In genomic region chr7:55020481-55020871, GRCh38 we compare ENCODE assay signal across 9 cellular contexts. TPM values are rescaled to one million over a fixed set of nuclear protein-coding genes. Genes with fewer than 3 reads are reported as not detected.
DNase-seq lines count a peak whose midpoint lies in the region; ATAC-seq and TF ChIP-seq lines count a peak whose summit lies in the region.
"Had no signal": no experiment of that assay in that cellular context is flagged by ENCODE, and none has a peak within 500 bp of the region (broad histone marks: within the 10 kb centered on the region; RNA-seq: fewer than 3 reads in every experiment).

No MANE protein-coding gene starts in this region.

- H3K9me3 Mint-ChIP-seq in CD8-positive, alpha-beta T cell = no peaks in the 10 kb centered on the region

- H3K27me3 Mint-ChIP-seq in CD8-positive, alpha-beta T cell (ENCODE audit: low read depth) = peaks cover 47% of the 10 kb centered on the region

- CTCF ChIA-PET in CD8-positive, alpha-beta T cell (lab: Charles Lee) = no interaction called here
- CTCF ChIA-PET in RWPE1 (lab: Yijun Ruan, JAX) = interaction anchor here (0.6 to 1.3 kb wide), 5 partner anchors 148 to 395 kb away, joined by 4 to 5 read pairs (median 4); no protein-coding TSS in a partner anchor

- H3K27ac ChIP-seq in CD8-positive, alpha-beta T cell (ENCODE audit: low read depth, low read length) = no peak overlapping the region
- peak overlapping the region; percentile 99 for H3K27ac ChIP-seq in RWPE1
- H3K27ac ChIP-seq in ovary = peak overlapping the region; percentile 84 to 88
- H3K27ac ChIP-seq: cardiac muscle cell had no signal

- H3K36me3 ChIP-seq in CD8-positive, alpha-beta T cell (ENCODE audit: insufficient read depth, low read length) = no peaks in the 10 kb centered on the region
- no peaks in the 10 kb centered on the region for H3K36me3 ChIP-seq in ovary
- H3K36me3 ChIP-seq: cardiac muscle cell had no signal

- H3K4me3 ChIP-seq in CD8-positive, alpha-beta T cell (ENCODE audit: low read depth, low read length) = no peak overlapping the region
- peak overlapping the region; percentile 75 to 79 for H3K4me3 ChIP-seq in foreskin fibroblast (ENCODE audit: low read depth in 1 of 2, low read length in 2 of 2)
- H3K4me3 ChIP-seq in ovary = peak overlapping the region; percentile 78

- DNase-seq in CD8-positive, alpha-beta T cell = no peak
- DNase-seq in RWPE1 (ENCODE audit: low spot score) = peak; percentile 88
- no peak for DNase-seq in foreskin fibroblast
- peak; percentile 40 to 60 (median 52) for DNase-seq in ovary
- DNase-seq in epidermal melanocyte (ENCODE audit: insufficient read length, low spot score) = no peak
- no peak for DNase-seq in NCI-H1436 (lab: John Stamatoyannopoulos, UW)

- no peaks in the 10 kb centered on the region for H3K36me3 Mint-ChIP-seq in CD8-positive, alpha-beta T cell

- H3K27me3 ChIP-seq in CD8-positive, alpha-beta T cell (ENCODE audit: insufficient read depth, low read length) = no peaks in the 10 kb centered on the region
- no peaks in the 10 kb centered on the region for H3K27me3 ChIP-seq in ovary

- H3K4me1 Mint-ChIP-seq in CD8-positive, alpha-beta T cell (ENCODE audit: low read depth) = peaks cover 4% of the 10 kb centered on the region

- no peak for TF ChIP-seq EP300 in ovary (IDR thresholded peaks at IDR 0.05)

- H3K4me3 Mint-ChIP-seq in CD8-positive, alpha-beta T cell = peak overlapping the region; percentile 22

- no peak for TF ChIP-seq POLR2A in ovary (IDR thresholded peaks at IDR 0.05)

- ATAC-seq in CD8-positive, alpha-beta T cell = no peak
- ATAC-seq in HG02981 (IDR thresholded peaks at IDR 0.05; ENCODE audit: unreplicated experiment) (no peak), HG03460 (IDR thresholded peaks at IDR 0.05; ENCODE audit: unreplicated experiment) (no peak)

- H3K4me1 ChIP-seq in CD8-positive, alpha-beta T cell (ENCODE audit: insufficient read depth, low read length) = no peaks in the 10 kb centered on the region
- peaks cover 7% of the 10 kb centered on the region for H3K4me1 ChIP-seq in ovary (ENCODE audit: insufficient read depth)

- no peak overlapping the region for H3K27ac Mint-ChIP-seq in CD8-positive, alpha-beta T cell

- no peaks in the 10 kb centered on the region for H3K9me3 ChIP-seq in CD8-positive, alpha-beta T cell (ENCODE audit: low read length)
- H3K9me3 ChIP-seq in ovary = no peaks in the 10 kb centered on the region

- 46 to 63% (median 58%) methylated on average over 11 of the region's 11 CpGs for WGBS in ovary, 3 donors

- intact Hi-C loops in CD8-positive, alpha-beta T cell (cut with DNase I, micrococcal nuclease) = no loop called here
- intact Hi-C loops in ovary (cut with DNase I) = loop anchor here in 3 of 4 donors (10.0 kb wide), 5 partner anchors 54 to 234 kb away; no protein-coding TSS in a partner anchor

- TF ChIP-seq CTCF in CD8-positive, alpha-beta T cell (IDR thresholded peaks at IDR 0.05) = no peak
- TF ChIP-seq CTCF in RWPE1 (conservative IDR thresholded peaks at IDR 0.05; ENCODE audit: low read depth) (no peak), foreskin fibroblast (IDR thresholded peaks at IDR 0.05; ENCODE audit: low read depth, low read length) (no peak), ovary (IDR thresholded peaks at IDR 0.05) (no peak)

- POLR2A ChIA-PET in CD8-positive, alpha-beta T cell (lab: Charles Lee) = no interaction called here
- POLR2A ChIA-PET in RWPE1 (lab: Yijun Ruan, JAX; ENCODE audit: low non-redundant PET) = interaction anchor here (0.7 to 0.9 kb wide), 2 partner anchors 59 to 240 kb away, joined by 3 to 4 read pairs; no protein-coding TSS in a partner anchor

RNA-seq across cellular contexts. Expression of gene EGFR, which starts 1.7 kb away (rescaled TPM):
- total RNA-seq in CD8-positive, alpha-beta T cell = not detected
- 10 to 100 TPM; 26.3 to 54.6 (median 45.4) TPM for total RNA-seq in ovary
- 10 to 100 TPM; 13.0 to 31.5 TPM for polyA plus RNA-seq in ovary

Comparison
In these comparisons a context has a peak if more than half of its experiments do, and no peak if none do; other contexts are left out.
1. DNase-seq: peak in RWPE1 (single experiment) and ovary (5 of 5); none in CD8-positive, alpha-beta T cell (0 of 7), foreskin fibroblast (0 of 2), epidermal melanocyte (single experiment) and NCI-H1436 (single experiment).
2. RNA of gene EGFR, which starts 1.7 kb away (total RNA-seq): 26.3 to 54.6 TPM in ovary; not detected in CD8-positive, alpha-beta T cell; every median in the first group is over 10 times any median in the second.
3. intact Hi-C loops: an anchor here in ovary (10.0 kb wide); none called in CD8-positive, alpha-beta T cell.